Comparison of ENCODE assay signal across 13 cellular contexts in genomic region chr13:27036236-27036981, GRCh38.
DNase-seq lines count a peak whose midpoint lies in the region; ATAC-seq and TF ChIP-seq lines count a peak whose summit lies in the region.
"Had no signal": no experiment of that assay in that cellular context is flagged by ENCODE, and none has a peak within 500 bp of the region (broad histone marks: within the 10 kb centered on the region; RNA-seq: fewer than 3 reads in every experiment).

No MANE protein-coding gene starts in this region.

- no peak overlapping the region for H2AFZ ChIP-seq in GM23338

- no peak overlapping the region for H3K4me3 Mint-ChIP-seq in GM23338
- H3K4me3 Mint-ChIP-seq: activated naive CD8-positive, alpha-beta T cell treated with anti-CD3 and anti-CD28 coated beads, Interleukin-2, amount 10 ng/mL, durations not matched to agents 7 days and 5 days had no signal

- H3K4me3 ChIP-seq in GM23338 (no peak overlapping the region), sigmoid colon (no peak overlapping the region)
- H3K4me3 ChIP-seq: coronary artery, skin epidermis, thoracic aorta had no signal

- no peaks in the 10 kb centered on the region for H3K9me3 ChIP-seq in sigmoid colon
- H3K9me3 ChIP-seq: thoracic aorta had no signal

- no peak for ATAC-seq in GM23338
- ATAC-seq in SK-N-SH treated with all-trans-retinoic acid at 6 μM for 48 hours: peak; percentile 34
- ATAC-seq in GM18505 (IDR thresholded peaks at IDR 0.05; ENCODE audit: unreplicated experiment): no peak

- H3K27ac ChIP-seq in GM23338 (ENCODE audit: low read depth) (no peak overlapping the region), sigmoid colon (peak overlapping the region; percentile 76 to 90 (median 89))
- H3K27ac ChIP-seq: coronary artery, thoracic aorta had no signal

- no peaks in the 10 kb centered on the region for H3K9me3 Mint-ChIP-seq in GM23338
- H3K9me3 Mint-ChIP-seq: activated naive CD8-positive, alpha-beta T cell treated with anti-CD3 and anti-CD28 coated beads, Interleukin-2, amount 10 ng/mL, durations not matched to agents 7 days and 5 days; nephron had no signal

- 75 to 77% methylated on average over 8 of the region's 8 CpGs for WGBS in sigmoid colon, 2 donors

- H3K27me3 Mint-ChIP-seq in GM23338 (ENCODE audit: insufficient read depth, low read depth, poor library complexity): peaks cover 17% of the 10 kb centered on the region

- H3K4me2 ChIP-seq in GM23338: 0 out of 2 replicates have a peak overlapping the region, but pooled peaks have one; percentile 93

- DNase-seq in GM23338 (ENCODE audit: low spot score): no peak
- DNase-seq in foreskin melanocyte: peak; percentile 25
- no peak for DNase-seq in sigmoid colon
- DNase-seq in retina: no peak
- no peak for DNase-seq in dedifferentiated amniotic fluid mesenchymal stem cell (ENCODE audit: extremely low spot score)
- no peak for DNase-seq in DMS 273 (lab: John Stamatoyannopoulos, UW; ENCODE audit: unreplicated experiment)
- DNase-seq: activated naive CD8-positive, alpha-beta T cell treated with anti-CD3 and anti-CD28 coated beads, Interleukin-2, amount 10 ng/mL, durations not matched to agents 7 days and 5 days had no signal

- H3K79me2 ChIP-seq in GM23338 (replicated peaks; ENCODE audit: insufficient read depth): no peaks in the 10 kb centered on the region

- no peaks in the 10 kb centered on the region for H3K9me2 ChIP-seq in GM23338 (ENCODE audit: insufficient read depth)

- TF ChIP-seq EP300 in sigmoid colon (IDR thresholded peaks at IDR 0.05): peak in 1 of 4 donors; percentile 34

- TF ChIP-seq POLR2A in sigmoid colon (IDR thresholded peaks at IDR 0.05) (no peak), GM18505 (IDR thresholded peaks at IDR 0.05; ENCODE audit: borderline replicate concordance, extremely low read depth, insufficient read depth, insufficient read length) (no peak)

- H3K4me1 Mint-ChIP-seq in GM23338: peaks cover 35% of the 10 kb centered on the region

- no peaks in the 10 kb centered on the region for H3F3A ChIP-seq in GM23338 (replicated peaks; ENCODE audit: low read depth)

- no peaks in the 10 kb centered on the region for H3K27me3 ChIP-seq in GM23338 (ENCODE audit: insufficient read depth)
- H3K27me3 ChIP-seq in sigmoid colon: no peaks in the 10 kb centered on the region

- no peaks in the 10 kb centered on the region for H3K36me3 ChIP-seq in GM23338 (ENCODE audit: insufficient read depth)
- H3K36me3 ChIP-seq in sigmoid colon: no peaks in the 10 kb centered on the region
- H3K36me3 ChIP-seq: thoracic aorta had no signal

- H3K36me3 Mint-ChIP-seq in GM23338 (ENCODE audit: low read depth): no peaks in the 10 kb centered on the region; the same call in 2 of the 3 replicates
- H3K36me3 Mint-ChIP-seq: activated naive CD8-positive, alpha-beta T cell treated with anti-CD3 and anti-CD28 coated beads, Interleukin-2, amount 10 ng/mL, durations not matched to agents 7 days and 5 days had no signal

- no peak for TF ChIP-seq CTCF in GM23338 (conservative IDR thresholded peaks at IDR 0.05; ENCODE audit: low read depth in 2 of 2)
- no peak for TF ChIP-seq CTCF in sigmoid colon (IDR thresholded peaks at IDR 0.05)

- no peak overlapping the region for H3K27ac Mint-ChIP-seq in GM23338
- H3K27ac Mint-ChIP-seq: nephron had no signal

- H3K4me1 ChIP-seq in GM23338 (ENCODE audit: insufficient read depth) (peaks cover 27% of the 10 kb centered on the region), sigmoid colon (peaks cover 0 to 64% (median 58%) of the 10 kb centered on the region in 4 donors)

- intact Hi-C loops in sigmoid colon (cut with DNase I): loop anchor here (5.0 kb wide), 3 partner anchors 44 to 236 kb away; partner anchors contain the start of gene RASL11A

- no peaks in the 10 kb centered on the region for H4K20me1 ChIP-seq in GM23338 (replicated peaks; ENCODE audit: insufficient read depth)

TF ChIP-seq in GM23338, 12 proteins besides CTCF, POLR2A, EP300 and RAD21 (continues in another document):
- TF ChIP-seq NANOG (IDR thresholded peaks at IDR 0.05; ENCODE audit: borderline replicate concordance) (no peak), JUNB (IDR thresholded peaks at IDR 0.05; ENCODE audit: unreplicated experiment) (no peak), ETS1 (IDR thresholded peaks at IDR 0.05) (no peak), EZH2phosphoT487 (IDR thresholded peaks at IDR 0.05; ENCODE audit: unreplicated experiment) (no peak), ZNF331 (CRISPR knock-in tag; IDR thresholded peaks at IDR 0.05; ENCODE audit: low read depth) (no peak), CREB1 (CRISPR knock-in tag; IDR thresholded peaks at IDR 0.05; ENCODE audit: low read depth) (no peak), EZH2 (IDR thresholded peaks at IDR 0.05; ENCODE audit: low read depth, unreplicated experiment) (no peak), STAT1 (IDR thresholded peaks at IDR 0.05; ENCODE audit: unreplicated experiment) (no peak), ZNF114 (CRISPR knock-in tag; IDR thresholded peaks at IDR 0.05) (no peak), POLR2AphosphoS5 (IDR thresholded peaks at IDR 0.05; ENCODE audit: low read depth) (no peak)

TF ChIP-seq in SK-N-SH treated with all-trans-retinoic acid at 6 μM for 48 hours, 23 proteins besides CTCF, POLR2A, EP300 and RAD21:
- TF ChIP-seq, protein P1, sequence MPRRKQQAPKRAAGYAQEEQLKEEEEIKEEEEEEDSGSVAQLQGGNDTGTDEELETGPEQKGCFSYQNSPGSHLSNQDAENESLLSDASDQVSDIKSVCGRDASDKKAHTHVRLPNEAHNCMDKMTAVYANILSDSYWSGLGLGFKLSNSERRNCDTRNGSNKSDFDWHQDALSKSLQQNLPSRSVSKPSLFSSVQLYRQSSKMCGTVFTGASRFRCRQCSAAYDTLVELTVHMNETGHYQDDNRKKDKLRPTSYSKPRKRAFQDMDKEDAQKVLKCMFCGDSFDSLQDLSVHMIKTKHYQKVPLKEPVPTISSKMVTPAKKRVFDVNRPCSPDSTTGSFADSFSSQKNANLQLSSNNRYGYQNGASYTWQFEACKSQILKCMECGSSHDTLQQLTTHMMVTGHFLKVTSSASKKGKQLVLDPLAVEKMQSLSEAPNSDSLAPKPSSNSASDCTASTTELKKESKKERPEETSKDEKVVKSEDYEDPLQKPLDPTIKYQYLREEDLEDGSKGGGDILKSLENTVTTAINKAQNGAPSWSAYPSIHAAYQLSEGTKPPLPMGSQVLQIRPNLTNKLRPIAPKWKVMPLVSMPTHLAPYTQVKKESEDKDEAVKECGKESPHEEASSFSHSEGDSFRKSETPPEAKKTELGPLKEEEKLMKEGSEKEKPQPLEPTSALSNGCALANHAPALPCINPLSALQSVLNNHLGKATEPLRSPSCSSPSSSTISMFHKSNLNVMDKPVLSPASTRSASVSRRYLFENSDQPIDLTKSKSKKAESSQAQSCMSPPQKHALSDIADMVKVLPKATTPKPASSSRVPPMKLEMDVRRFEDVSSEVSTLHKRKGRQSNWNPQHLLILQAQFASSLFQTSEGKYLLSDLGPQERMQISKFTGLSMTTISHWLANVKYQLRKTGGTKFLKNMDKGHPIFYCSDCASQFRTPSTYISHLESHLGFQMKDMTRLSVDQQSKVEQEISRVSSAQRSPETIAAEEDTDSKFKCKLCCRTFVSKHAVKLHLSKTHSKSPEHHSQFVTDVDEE (CRISPR knock-in tag; IDR thresholded peaks at IDR 0.05): no peak
- TF ChIP-seq PPARA (CRISPR knock-in tag; IDR thresholded peaks at IDR 0.05; ENCODE audit: borderline replicate concordance): no peak
- no peak for TF ChIP-seq ARNTL (CRISPR knock-in tag; IDR thresholded peaks at IDR 0.05; ENCODE audit: borderline replicate concordance, low read depth)
- TF ChIP-seq, protein P2, sequence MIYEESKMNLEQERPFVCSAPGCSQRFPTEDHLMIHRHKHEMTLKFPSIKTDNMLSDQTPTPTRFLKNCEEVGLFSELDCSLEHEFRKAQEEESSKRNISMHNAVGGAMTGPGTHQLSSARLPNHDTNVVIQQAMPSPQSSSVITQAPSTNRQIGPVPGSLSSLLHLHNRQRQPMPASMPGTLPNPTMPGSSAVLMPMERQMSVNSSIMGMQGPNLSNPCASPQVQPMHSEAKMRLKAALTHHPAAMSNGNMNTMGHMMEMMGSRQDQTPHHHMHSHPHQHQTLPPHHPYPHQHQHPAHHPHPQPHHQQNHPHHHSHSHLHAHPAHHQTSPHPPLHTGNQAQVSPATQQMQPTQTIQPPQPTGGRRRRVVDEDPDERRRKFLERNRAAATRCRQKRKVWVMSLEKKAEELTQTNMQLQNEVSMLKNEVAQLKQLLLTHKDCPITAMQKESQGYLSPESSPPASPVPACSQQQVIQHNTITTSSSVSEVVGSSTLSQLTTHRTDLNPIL (CRISPR knock-in tag; IDR thresholded peaks at IDR 0.05; ENCODE audit: low read depth): no peak
- no peak for TF ChIP-seq ESRRG (CRISPR knock-in tag; IDR thresholded peaks at IDR 0.05)
- no peak for TF ChIP-seq OSR1 (CRISPR knock-in tag; IDR thresholded peaks at IDR 0.05)
- TF ChIP-seq RARB (CRISPR knock-in tag; IDR thresholded peaks at IDR 0.05): no peak
- TF ChIP-seq ZNF70 (CRISPR knock-in tag; IDR thresholded peaks at IDR 0.05): no peak
- TF ChIP-seq SNAI2 (CRISPR knock-in tag; IDR thresholded peaks at IDR 0.05): no peak
TF ChIP-seq in SK-N-SH treated with all-trans-retinoic acid at 6 μM for 48 hours: peak in this region for 0.
